Comparison of ENCODE assay signal across 1 cellular context in the genomic region with DNA sequence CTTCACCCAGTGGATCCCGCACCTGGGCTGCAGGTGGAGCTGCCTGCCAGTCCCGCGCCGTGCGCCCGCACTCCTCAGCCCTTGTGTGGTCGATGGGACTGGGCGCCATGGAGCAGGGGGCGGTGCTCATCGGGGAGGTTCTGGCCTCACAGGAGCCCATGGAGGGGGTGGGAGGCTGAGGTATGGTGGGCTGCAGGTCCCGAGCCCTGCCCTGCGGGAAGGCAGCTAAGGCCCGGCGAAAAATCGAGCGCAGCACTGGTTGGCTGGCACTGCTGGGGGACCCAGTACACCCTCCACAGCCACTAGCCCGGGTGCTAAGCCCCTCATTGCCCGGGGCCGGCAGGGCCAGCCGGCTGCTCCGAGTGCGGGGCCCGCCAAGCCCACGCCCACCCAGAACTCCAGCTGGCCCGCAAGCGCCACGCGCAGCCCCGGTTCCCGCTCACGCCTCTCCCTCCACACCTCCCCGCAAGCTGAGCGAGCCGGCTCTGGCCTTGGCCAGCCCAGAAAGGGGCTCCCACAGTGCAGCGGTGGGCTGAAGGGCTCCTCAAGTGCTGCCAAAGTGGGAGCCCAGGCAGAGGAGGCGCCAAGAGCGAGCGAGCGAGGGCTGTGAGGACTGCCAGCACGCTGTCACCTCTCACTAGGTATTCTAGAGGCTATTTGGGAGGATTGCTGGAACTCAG. TPM values are rescaled to one million over a fixed set of nuclear protein-coding genes. Genes with fewer than 3 reads are reported as not detected.
"Had no signal": no experiment of that assay in that cellular context is flagged by ENCODE, and none has a peak within 500 bp of the region (broad histone marks: within the 10 kb centered on the region; RNA-seq: fewer than 3 reads in every experiment).

No MANE protein-coding gene starts in this region.

RNA-seq across cellular contexts. Expression of a gene that starts 32.8 kb away (rescaled TPM):
- total RNA-seq: G401 had no signal
